In genomic region chr11:69213315-69213714, GRCh38 we compare ENCODE assay signal across 18 cellular contexts. TPM values are rescaled to one million over a fixed set of nuclear protein-coding genes. Genes with fewer than 3 reads are reported as not detected.
A peak's percentile ranks its signal among the peaks of the same experiment; 100 is the strongest.
DNase-seq lines count a peak whose midpoint lies in the region; ATAC-seq and TF ChIP-seq lines count a peak whose summit lies in the region.
"Had no signal": no experiment of that assay in that cellular context is flagged by ENCODE, and none has a peak within 500 bp of the region (broad histone marks: within the 10 kb centered on the region; RNA-seq: fewer than 3 reads in every experiment).

No MANE protein-coding gene starts in this region.

- CTCF ChIA-PET in activated B cell treated with CpG ODN at 0.5 μM for 24 hours (lab: Charles Lee), result no interaction called here

- H3K9me3 Mint-ChIP-seq in activated B cell treated with CpG ODN at 0.5 μM for 24 hours, result peaks cover 2% of the 10 kb centered on the region

- intact Hi-C loops in activated B cell treated with CpG ODN at 0.5 μM for 24 hours (cut with micrococcal nuclease), result loop anchor here (2.0 to 5.0 kb wide), 2 partner anchors 83 to 111 kb away; no protein-coding TSS in a partner anchor

- peak; percentile 59 for DNase-seq in activated CD8-positive, alpha-beta memory T cell treated with anti-CD3 and anti-CD28 coated beads for 24 hours
- DNase-seq in activated CD8-positive, alpha-beta memory T cell treated with anti-CD3 and anti-CD28 coated beads, Interleukin-2, amount 50 U/mL, for 48 hours, result no peak
- DNase-seq in activated B cell treated with CpG ODN at 0.5 μM for 24 hours, result peak; percentile 13
- DNase-seq in islet precursor cell, result peak; percentile 15
- peak; percentile 15 to 21 for DNase-seq in stimulated activated CD4-positive, alpha-beta T cell treated with anti-CD3 and anti-CD28 coated beads, Interleukin-4, amount 100 ng/mL, for 48 hours (ENCODE audit: low read depth in 2 of 2)
- no peak for DNase-seq in NCI-H146 (lab: John Stamatoyannopoulos, UW)
- no peak for DNase-seq in DMS79 (lab: John Stamatoyannopoulos, UW)
- DNase-seq: activated CD4-positive, CD25-positive, alpha-beta regulatory T cell; amygdala; COR-L47; cortex of kidney; lower lobe of right lung; MM.1S; SK-N-SH had no signal

- peaks cover 33% of the 10 kb centered on the region for H3K4me1 Mint-ChIP-seq in activated B cell treated with CpG ODN at 0.5 μM for 24 hours

- no peak overlapping the region for H3K4me3 Mint-ChIP-seq in activated B cell treated with CpG ODN at 0.5 μM for 24 hours
- H3K4me3 Mint-ChIP-seq: neural progenitor cell had no signal

- ATAC-seq in activated B cell treated with CpG ODN at 0.5 μM for 24 hours (ENCODE audit: low read depth) (peak; percentile 85), HG02571 (IDR thresholded peaks at IDR 0.05; ENCODE audit: unreplicated experiment) (no peak)
- ATAC-seq: HCT116, lower lobe of right lung had no signal

- peaks cover 7% of the 10 kb centered on the region for H3K27me3 Mint-ChIP-seq in activated B cell treated with CpG ODN at 0.5 μM for 24 hours

- POLR2A ChIA-PET in activated B cell treated with CpG ODN at 0.5 μM for 24 hours (lab: Charles Lee), result no interaction called here

- H3K36me3 Mint-ChIP-seq in activated B cell treated with CpG ODN at 0.5 μM for 24 hours (ENCODE audit: low read depth), result no peaks in the 10 kb centered on the region
- H3K36me3 Mint-ChIP-seq: neural progenitor cell had no signal

- TF ChIP-seq CTCF in activated B cell treated with CpG ODN at 0.5 μM for 24 hours (IDR thresholded peaks at IDR 0.05), result no peak

- peak overlapping the region; percentile 47 for H3K27ac Mint-ChIP-seq in activated B cell treated with CpG ODN at 0.5 μM for 24 hours

RNA-seq across cellular contexts. Expression of gene SMIM38, which starts 57.6 kb away (rescaled TPM):
- 2.2 and 2.7 TPM in 2 replicates for total RNA-seq in activated B cell treated with CpG ODN at 0.5 μM for 24 hours
- total RNA-seq: lower lobe of right lung, right lobe of liver had no signal

Comparison
In these comparisons a context has a peak if more than half of its experiments do, and no peak if none do; other contexts are left out.
1. DNase-seq: peak in activated CD8-positive, alpha-beta memory T cell treated with anti-CD3 and anti-CD28 coated beads for 24 hours (single experiment), activated B cell treated with CpG ODN at 0.5 μM for 24 hours (single experiment), islet precursor cell (single experiment) and stimulated activated CD4-positive, alpha-beta T cell treated with anti-CD3 and anti-CD28 coated beads, Interleukin-4, amount 100 ng/mL, for 48 hours (2 of 2); none in activated CD8-positive, alpha-beta memory T cell treated with anti-CD3 and anti-CD28 coated beads, Interleukin-2, amount 50 U/mL, for 48 hours (single experiment), NCI-H146 (single experiment) and DMS79 (single experiment).